ENCODE assay signal across 21 cellular contexts in genomic region chr16:11291021-11291716, GRCh38. TPM values are rescaled to one million over a fixed set of nuclear protein-coding genes. Genes with fewer than 3 reads are reported as not detected.
A peak's percentile ranks its signal among the peaks of the same experiment; 100 is the strongest.
DNase-seq lines count a peak whose midpoint lies in the region; ATAC-seq, FAIRE-seq and TF ChIP-seq lines count a peak whose summit lies in the region.
"Had no signal": no experiment of that assay in that cellular context is flagged by ENCODE, and none has a peak within 500 bp of the region (broad histone marks: within the 10 kb centered on the region; RNA-seq: fewer than 3 reads in every experiment).

No MANE protein-coding gene starts in this region.

- H3K36me3 Mint-ChIP-seq in nephron (ENCODE audit: low read depth): no peaks in the 10 kb centered on the region
- no peaks in the 10 kb centered on the region for H3K36me3 Mint-ChIP-seq in type B pancreatic cell
- no peaks in the 10 kb centered on the region for H3K36me3 Mint-ChIP-seq in stimulated activated naive B cell treated with anti-CD40 and anti-IgM and Interleukin-4, amounts not matched to agents 10 μg/mL and 1 μg/mL and 100 μg/mL, for 72 hours

- H2AFZ ChIP-seq in K562 (ENCODE audit: low read depth, low read length): no peak overlapping the region
- H2AFZ ChIP-seq: PC-9 had no signal

- H3K9ac ChIP-seq in K562 (ENCODE audit: insufficient read depth in 1 of 2, low read depth in 2 of 2, low read length in 2 of 2): no peak overlapping the region
- H3K9ac ChIP-seq: KMS-11 had no signal

- H3K27me3 ChIP-seq in K562 (ENCODE audit: control insufficient read depth in 2 of 2, insufficient read depth in 2 of 2, low read length in 2 of 2): peaks cover 12 to 47% of the 10 kb centered on the region in 2 experiments
- H3K27me3 ChIP-seq: SJSA1 had no signal

- no peaks in the 10 kb centered on the region for H4K20me1 ChIP-seq in K562 (replicated peaks; ENCODE audit: control insufficient read depth, insufficient read depth, low read length)

- no peaks in the 10 kb centered on the region for H3K9me3 ChIP-seq in HEK293 (ENCODE audit: control insufficient read depth, insufficient read depth, low read depth, low read length)
- no peaks in the 10 kb centered on the region for H3K9me3 ChIP-seq in K562 (replicated peaks; ENCODE audit: control insufficient read depth, insufficient read depth, low read depth, low read length)
- H3K9me3 ChIP-seq: SJSA1 had no signal

- no peak for TF ChIP-seq POLR2A in K562 (conservative IDR thresholded peaks at IDR 0.05)

- H3K9me3 Mint-ChIP-seq in nephron: peaks cover 4% of the 10 kb centered on the region
- peaks cover 7% of the 10 kb centered on the region for H3K9me3 Mint-ChIP-seq in type B pancreatic cell
- no peaks in the 10 kb centered on the region for H3K9me3 Mint-ChIP-seq in stimulated activated naive B cell treated with anti-CD40 and anti-IgM and Interleukin-4, amounts not matched to agents 10 μg/mL and 1 μg/mL and 100 μg/mL, for 72 hours

- H3K27me3 Mint-ChIP-seq in nephron (ENCODE audit: low read depth) (peaks cover 9% of the 10 kb centered on the region), type B pancreatic cell (no peaks in the 10 kb centered on the region)
- no peaks in the 10 kb centered on the region for H3K27me3 Mint-ChIP-seq in stimulated activated naive B cell treated with anti-CD40 and anti-IgM and Interleukin-4, amounts not matched to agents 10 μg/mL and 1 μg/mL and 100 μg/mL, for 72 hours

- H3K36me3 ChIP-seq in HEK293 (ENCODE audit: control insufficient read depth in 2 of 2, insufficient read depth in 1 of 2, low read length in 2 of 2): no peaks in the 10 kb centered on the region
- no peaks in the 10 kb centered on the region for H3K36me3 ChIP-seq in K562 (ENCODE audit: control insufficient read depth, insufficient read depth, low read length)
- H3K36me3 ChIP-seq: SJSA1 had no signal

- CTCF ChIA-PET in HEK293 (lab: Yijun Ruan, JAX) (interaction anchor here (0.8 to 1.0 kb wide), 2 partner anchors 19 to 328 kb away, joined by 3 read pairs; no protein-coding TSS in a partner anchor), K562 (lab: Yijun Ruan, JAX; ENCODE audit: low intra/inter-chr PET ratio) (no interaction called here)

- TF ChIP-seq EP300 in K562 (IDR thresholded peaks at IDR 0.05; ENCODE audit: low read length): no peak

- POLR2A ChIA-PET in HEK293 (lab: Yijun Ruan, JAX) (interaction anchor here (1.1 to 1.4 kb wide), 2 partner anchors 31 to 36 kb away, joined by 3 to 7 read pairs; partner anchors contain the start of gene SOCS1), K562 (lab: Yijun Ruan, JAX) (interaction anchor here (0.8 to 0.9 kb wide), 2 partner anchors 14 to 276 kb away, joined by 3 read pairs; no protein-coding TSS in a partner anchor)

- TF ChIP-seq RAD21 in K562 (CRISPR knock-in tag; conservative IDR thresholded peaks at IDR 0.05 in 1 of 2, IDR thresholded peaks at IDR 0.05 in 1 of 2): no peak

- ATAC-seq in K562: no peak
- ATAC-seq in stimulated activated naive B cell treated with anti-CD40 and anti-IgM and Interleukin-4, amounts not matched to agents 10 μg/mL and 1 μg/mL and 100 μg/mL, for 72 hours (replicated peaks): no peak
- ATAC-seq: HCT116 had no signal

- 5% methylated on average over 11 of the region's 11 CpGs for WGBS in K562 (ENCODE audit: insufficient coverage, low coverage, missing lambda C conversion rate)

- H3K27ac ChIP-seq in HEK293 (ENCODE audit: extremely low read depth, low read depth, low read length) (no peak overlapping the region), K562 (ENCODE audit: extremely low read depth, low read depth, low read length) (no peak overlapping the region)
- H3K27ac ChIP-seq: KMS-11, PC-9, SJSA1 had no signal

- H3K9me1 ChIP-seq in K562 (ENCODE audit: control insufficient read depth, insufficient read depth, low read length): no peaks in the 10 kb centered on the region

- no peak overlapping the region for H3K4me2 ChIP-seq in K562 (ENCODE audit: insufficient read depth, low read length)
- H3K4me2 ChIP-seq: KMS-11, PC-9 had no signal

- H3K4me3 Mint-ChIP-seq in nephron (no peak overlapping the region), type B pancreatic cell (no peak overlapping the region)
- H3K4me3 Mint-ChIP-seq in stimulated activated naive B cell treated with anti-CD40 and anti-IgM and Interleukin-4, amounts not matched to agents 10 μg/mL and 1 μg/mL and 100 μg/mL, for 72 hours: no peak overlapping the region

- intact Hi-C loops in K562 (cut with micrococcal nuclease): no loop called here

- in situ Hi-C loops in K562 (cut with MboI): no loop called here

- FAIRE-seq in K562 (lab: Jason Lieb, UNC): peak; percentile 69
- FAIRE-seq: GM19239 had no signal

- no TSS peak for BruUV-seq in K562 (replicated peaks; lab: Mats Ljungman, UMichigan)

- H3K27ac Mint-ChIP-seq in nephron (peak overlapping the region; percentile 49 to 62 (median 60)), type B pancreatic cell (peak overlapping the region; percentile 33)
- no peak overlapping the region for H3K27ac Mint-ChIP-seq in stimulated activated naive B cell treated with anti-CD40 and anti-IgM and Interleukin-4, amounts not matched to agents 10 μg/mL and 1 μg/mL and 100 μg/mL, for 72 hours
- H3K27ac Mint-ChIP-seq: CD14-positive monocyte had no signal

- H3K4me1 Mint-ChIP-seq in nephron: peaks cover 8% of the 10 kb centered on the region
- peaks cover 21% of the 10 kb centered on the region for H3K4me1 Mint-ChIP-seq in type B pancreatic cell (ENCODE audit: unreplicated experiment)
- peaks cover 33 to 58% of the 10 kb centered on the region in 2 donors for H3K4me1 Mint-ChIP-seq in stimulated activated naive B cell treated with anti-CD40 and anti-IgM and Interleukin-4, amounts not matched to agents 10 μg/mL and 1 μg/mL and 100 μg/mL, for 72 hours

- H3K4me1 ChIP-seq in HEK293 (ENCODE audit: control insufficient read depth, insufficient read depth, low read length) (no peaks in the 10 kb centered on the region; the same call in 1 of the 2 replicates), K562 (replicated peaks in 1 of 2; ENCODE audit: control insufficient read depth in 2 of 2, insufficient read depth in 2 of 2, low read length in 2 of 2) (no peaks in the 10 kb centered on the region; a peak in 1 of 5 replicates)

- TF ChIP-seq CTCF in HEK293 (tag by site-specific recombination; IDR thresholded peaks at IDR 0.05) (no peak), K562 (IDR thresholded peaks at IDR 0.05 in 2 of 3, conservative IDR thresholded peaks at IDR 0.05 in 1 of 3; ENCODE audit: insufficient read depth in 2 of 3, low read depth in 1 of 3, low read length in 3 of 3) (no peak), nephron (IDR thresholded peaks at IDR 0.05; ENCODE audit: unreplicated experiment in 3 of 3) (no peak), type B pancreatic cell (conservative IDR thresholded peaks at IDR 0.05) (no peak)

- no peaks in the 10 kb centered on the region for H3K79me2 ChIP-seq in K562 (ENCODE audit: control insufficient read depth, insufficient read depth, low read length)

- H3K4me3 ChIP-seq in HEK293 (ENCODE audit: low read depth, low read length) (no peak overlapping the region), K562 (no peak overlapping the region)
- H3K4me3 ChIP-seq: PC-9, SJSA1 had no signal

- no peak for DNase-seq in K562 (ENCODE audit: extremely low read depth in 1 of 4, low spot score in 3 of 4)
- DNase-seq in type B pancreatic cell (ENCODE audit: extremely low spot score, unreplicated experiment): no peak
- DNase-seq in iPS-NIHi7 (ENCODE audit: extremely low spot score): no peak
- no peak for DNase-seq in stimulated activated naive B cell treated with anti-CD40 and anti-IgM and Interleukin-4, amounts not matched to agents 10 μg/mL and 1 μg/mL and 100 μg/mL, for 72 hours
- no peak for DNase-seq in COR-L47 (lab: John Stamatoyannopoulos, UW)
- DNase-seq: ACHN, AML-193, DMS153, NCI-H1436 treated with DMSO at 0.1 percent for 48 hours, NCI-H2081, NCI-H82, PC-9 had no signal

RNA-seq across cellular contexts. Expression of gene PRM1, which starts 10.0 kb away (rescaled TPM):
- total RNA-seq in K562 (2011; cell fraction: chromatin; rRNA removed; ENCODE audit: low replicate concordance): not detected in 2 replicates
- not detected in 2 replicates for total RNA-seq in K562 (2011; cell fraction: nucleolus; rRNA removed)
- not detected in 2 replicates for total RNA-seq in K562 (2011; cell fraction: nucleoplasm; rRNA removed)
- total RNA-seq in K562 (2014; rRNA removed): not detected in 2 replicates
- not detected in 2 replicates for total RNA-seq in K562 (2014; rRNA removed; fragmentation: Illumina TruSeq; extraction: Trizol)
- not detected in 2 replicates for total RNA-seq in K562 (2015; rRNA removed; fragmentation: Illumina TruSeq; extraction: Trizol)
- not detected in 2 replicates for total RNA-seq in K562 (2021)
- not detected in 2 replicates for polyA plus RNA-seq in K562 (2011; rRNA removed)
- polyA plus RNA-seq in K562 (2011; cell fraction: cytosol; rRNA removed): not detected in 2 replicates
- polyA plus RNA-seq in K562 (2011; cell fraction: nucleus; rRNA removed): not detected in 2 replicates
- not detected in 2 replicates for polyA plus RNA-seq in K562 (2012)
- not detected in 2 replicates for polyA plus RNA-seq in K562 (2014; fragmentation: Illumina TruSeq; extraction: Trizol)
- polyA plus RNA-seq in K562 (2014; fragmentation: Nextera tagmentation; extraction: Ambion mirVana): not detected
- polyA plus RNA-seq in K562 (2014; rRNA removed): not detected in 2 replicates
- polyA minus RNA-seq in K562 (2011; rRNA and poly(A)+ RNA removed): not detected in 2 replicates
- polyA minus RNA-seq in K562 (2011; cell fraction: cytosol; rRNA and poly(A)+ RNA removed): not detected in 2 replicates
- not detected in 2 replicates for polyA minus RNA-seq in K562 (2011; cell fraction: nucleus; rRNA and poly(A)+ RNA removed)
- total RNA-seq in type B pancreatic cell (ENCODE audit: low replicate concordance): not detected in 2 replicates
- total RNA-seq: M059J, NCI-H460, PC-9, SJSA1 had no signal
- polyA plus RNA-seq: CD14-positive monocyte had no signal

RNA-seq across cellular contexts. Expression of gene PRM2, which starts 14.9 kb away (rescaled TPM):
- total RNA-seq in K562 (2011; cell fraction: chromatin; rRNA removed; ENCODE audit: low replicate concordance): not detected in 2 replicates
- not detected in 2 replicates for total RNA-seq in K562 (2011; cell fraction: nucleolus; rRNA removed)
- total RNA-seq in K562 (2011; cell fraction: nucleoplasm; rRNA removed): not detected in 2 replicates
- total RNA-seq in K562 (2014; rRNA removed) (not detected in 2 replicates), K562 (2014; rRNA removed; fragmentation: Illumina TruSeq; extraction: Trizol) (not detected in 2 replicates), K562 (2015; rRNA removed; fragmentation: Illumina TruSeq; extraction: Trizol) (not detected in 2 replicates), K562 (2021) (not detected in 2 replicates), type B pancreatic cell (ENCODE audit: low replicate concordance) (not detected in 2 replicates)
- polyA plus RNA-seq in K562 (2011; rRNA removed) (not detected in 2 replicates), K562 (2014; fragmentation: Illumina TruSeq; extraction: Trizol) (not detected in 2 replicates), K562 (2014; fragmentation: Nextera tagmentation; extraction: Ambion mirVana) (not detected), K562 (2014; rRNA removed) (not detected in 2 replicates)
- polyA plus RNA-seq in K562 (2011; cell fraction: cytosol; rRNA removed): not detected in 2 replicates
- polyA plus RNA-seq in K562 (2011; cell fraction: nucleus; rRNA removed): not detected in 2 replicates
- not detected in 2 replicates for polyA plus RNA-seq in K562 (2012)
- polyA minus RNA-seq in K562 (2011; rRNA and poly(A)+ RNA removed): not detected in 2 replicates
- not detected in 2 replicates for polyA minus RNA-seq in K562 (2011; cell fraction: cytosol; rRNA and poly(A)+ RNA removed)
- polyA minus RNA-seq in K562 (2011; cell fraction: nucleus; rRNA and poly(A)+ RNA removed): not detected in 2 replicates
- total RNA-seq: M059J, NCI-H460, PC-9, SJSA1 had no signal
- polyA plus RNA-seq: CD14-positive monocyte had no signal

RNA-seq across cellular contexts. Expression of gene PRM3, which starts 17.7 kb away (rescaled TPM):
- total RNA-seq in K562 (2011; cell fraction: chromatin; rRNA removed; ENCODE audit: low replicate concordance): not detected in 2 replicates
- not detected in 2 replicates for total RNA-seq in K562 (2011; cell fraction: nucleolus; rRNA removed)
- not detected in 2 replicates for total RNA-seq in K562 (2011; cell fraction: nucleoplasm; rRNA removed)
- not detected in 2 replicates for total RNA-seq in K562 (2014; rRNA removed)
- total RNA-seq in K562 (2014; rRNA removed; fragmentation: Illumina TruSeq; extraction: Trizol): not detected in 2 replicates
- not detected in 2 replicates for total RNA-seq in K562 (2015; rRNA removed; fragmentation: Illumina TruSeq; extraction: Trizol)
- not detected in 2 replicates for total RNA-seq in K562 (2021)
- polyA plus RNA-seq in K562 (2011; rRNA removed): not detected in 2 replicates
- not detected in 2 replicates for polyA plus RNA-seq in K562 (2011; cell fraction: cytosol; rRNA removed)
- not detected in 2 replicates for polyA plus RNA-seq in K562 (2011; cell fraction: nucleus; rRNA removed)
- polyA plus RNA-seq in K562 (2012): not detected in 2 replicates
- polyA plus RNA-seq in K562 (2014; fragmentation: Illumina TruSeq; extraction: Trizol): not detected in 2 replicates
- not detected for polyA plus RNA-seq in K562 (2014; fragmentation: Nextera tagmentation; extraction: Ambion mirVana)
- not detected in 2 replicates for polyA plus RNA-seq in K562 (2014; rRNA removed)
- polyA minus RNA-seq in K562 (2011; rRNA and poly(A)+ RNA removed): not detected in 2 replicates
- polyA minus RNA-seq in K562 (2011; cell fraction: cytosol; rRNA and poly(A)+ RNA removed): not detected in 2 replicates
- polyA minus RNA-seq in K562 (2011; cell fraction: nucleus; rRNA and poly(A)+ RNA removed): not detected in 2 replicates
- total RNA-seq in type B pancreatic cell (ENCODE audit: low replicate concordance): not detected in 2 replicates
- total RNA-seq: M059J, NCI-H460, PC-9, SJSA1 had no signal
- polyA plus RNA-seq: CD14-positive monocyte had no signal

RNA-seq across cellular contexts. Expression of gene TNP2, which starts 22.0 kb away (rescaled TPM):
- total RNA-seq in K562 (2011; cell fraction: chromatin; rRNA removed; ENCODE audit: low replicate concordance): not detected in 2 replicates
- not detected in 2 replicates for total RNA-seq in K562 (2011; cell fraction: nucleolus; rRNA removed)
- not detected in 2 replicates for total RNA-seq in K562 (2011; cell fraction: nucleoplasm; rRNA removed)
- total RNA-seq in K562 (2014; rRNA removed) (not detected in 2 replicates), K562 (2014; rRNA removed; fragmentation: Illumina TruSeq; extraction: Trizol) (not detected in 2 replicates), K562 (2015; rRNA removed; fragmentation: Illumina TruSeq; extraction: Trizol) (not detected in 2 replicates), K562 (2021) (not detected in 2 replicates), type B pancreatic cell (ENCODE audit: low replicate concordance) (not detected in 2 replicates)
- polyA plus RNA-seq in K562 (2011; rRNA removed) (not detected in 2 replicates), K562 (2014; fragmentation: Illumina TruSeq; extraction: Trizol) (not detected in 2 replicates), K562 (2014; fragmentation: Nextera tagmentation; extraction: Ambion mirVana) (not detected), K562 (2014; rRNA removed) (not detected in 2 replicates)
- not detected in 2 replicates for polyA plus RNA-seq in K562 (2011; cell fraction: cytosol; rRNA removed)
- not detected in 2 replicates for polyA plus RNA-seq in K562 (2011; cell fraction: nucleus; rRNA removed)
- polyA plus RNA-seq in K562 (2012): not detected in 2 replicates
- not detected in 2 replicates for polyA minus RNA-seq in K562 (2011; rRNA and poly(A)+ RNA removed)
- not detected in 2 replicates for polyA minus RNA-seq in K562 (2011; cell fraction: cytosol; rRNA and poly(A)+ RNA removed)
- not detected in 2 replicates for polyA minus RNA-seq in K562 (2011; cell fraction: nucleus; rRNA and poly(A)+ RNA removed)
- total RNA-seq: M059J, NCI-H460, PC-9, SJSA1 had no signal
- polyA plus RNA-seq: CD14-positive monocyte had no signal

RNA-seq across cellular contexts. Expression of gene SOCS1, which starts 35.2 kb away (rescaled TPM):
- total RNA-seq in K562 (2011; cell fraction: chromatin; rRNA removed; ENCODE audit: low replicate concordance): 6.9 and 32.4 TPM in 2 replicates
- total RNA-seq in K562 (2011; cell fraction: nucleolus; rRNA removed): 49.0 and 69.4 TPM in 2 replicates
- 25.5 and 31.5 TPM in 2 replicates for total RNA-seq in K562 (2011; cell fraction: nucleoplasm; rRNA removed)
- total RNA-seq in K562 (2014; rRNA removed): 2.9 and 3.3 TPM in 2 replicates
- total RNA-seq in K562 (2014; rRNA removed; fragmentation: Illumina TruSeq; extraction: Trizol): 0.29 and 0.44 TPM in 2 replicates
- 1.8 and 2.3 TPM in 2 replicates for total RNA-seq in K562 (2015; rRNA removed; fragmentation: Illumina TruSeq; extraction: Trizol)
- total RNA-seq in K562 (2021): 7.1 and 7.5 TPM in 2 replicates
- polyA plus RNA-seq in K562 (2011; rRNA removed): 3.8 and 6.4 TPM in 2 replicates
- 11.2 and 23.7 TPM in 2 replicates for polyA plus RNA-seq in K562 (2011; cell fraction: cytosol; rRNA removed)
- polyA plus RNA-seq in K562 (2011; cell fraction: nucleus; rRNA removed): 30.0 and 38.3 TPM in 2 replicates
- 8.5 and 19.6 TPM in 2 replicates for polyA plus RNA-seq in K562 (2012)
- polyA plus RNA-seq in K562 (2014; fragmentation: Illumina TruSeq; extraction: Trizol): 1.1 and 1.4 TPM in 2 replicates
- under 1 TPM; 0.04 to 0.10 TPM for polyA plus RNA-seq in K562 (2014; fragmentation: Nextera tagmentation; extraction: Ambion mirVana)
- 6.2 and 7.2 TPM in 2 replicates for polyA plus RNA-seq in K562 (2014; rRNA removed)
- polyA minus RNA-seq in K562 (2011; rRNA and poly(A)+ RNA removed): 1.2 and 1.6 TPM in 2 replicates
- 6.1 and 17.1 TPM in 2 replicates for polyA minus RNA-seq in K562 (2011; cell fraction: cytosol; rRNA and poly(A)+ RNA removed)
- polyA minus RNA-seq in K562 (2011; cell fraction: nucleus; rRNA and poly(A)+ RNA removed): 33.7 and 41.5 TPM in 2 replicates
- total RNA-seq in type B pancreatic cell (ENCODE audit: low replicate concordance): 14.5 and 28.6 TPM in 2 replicates
